ENCODE assay signal across 8 cellular contexts in the genomic region with DNA sequence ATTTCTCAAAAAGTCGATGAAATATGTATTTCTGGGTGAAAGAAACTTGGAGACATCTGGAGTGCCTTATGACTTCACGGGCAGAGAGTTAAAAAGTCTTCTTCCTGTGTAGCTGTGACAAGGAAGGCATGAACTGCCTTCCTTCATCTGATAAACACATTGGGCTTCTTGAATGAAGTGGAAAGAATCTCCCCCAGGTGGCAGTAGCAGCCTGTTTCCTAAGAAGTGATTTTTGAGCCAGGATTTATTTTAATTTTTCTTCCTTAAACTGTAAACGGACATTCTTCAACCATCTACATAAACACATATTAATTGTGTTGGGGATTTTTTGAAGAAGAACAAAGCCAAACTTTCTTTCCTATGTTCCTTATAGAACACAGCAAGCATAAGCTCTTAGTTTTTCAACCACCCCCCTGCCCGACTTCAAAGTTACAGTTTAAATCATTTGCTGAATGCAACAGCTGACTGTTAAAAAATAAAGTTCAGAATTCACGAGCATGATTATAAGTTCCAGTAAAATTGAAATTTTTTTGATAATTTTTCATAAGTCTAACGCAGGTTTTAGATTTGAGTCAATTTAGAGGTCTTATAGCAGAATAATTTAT. TPM values are rescaled to one million over a fixed set of nuclear protein-coding genes. Genes with fewer than 3 reads are reported as not detected.
DNase-seq lines count a peak whose midpoint lies in the region; ATAC-seq and TF ChIP-seq lines count a peak whose summit lies in the region.

No MANE protein-coding gene starts in this region.

- H3K36me3 ChIP-seq in BJ (ENCODE audit: control insufficient read depth, insufficient read depth, low read length) (no peaks in the 10 kb centered on the region), transverse colon (no peaks in the 10 kb centered on the region)

- H3K4me3 ChIP-seq in BJ (ENCODE audit: low read depth, low read length) (no peak overlapping the region), astrocyte of the spinal cord (ENCODE audit: low read depth, low read length) (no peak overlapping the region), transverse colon (no peak overlapping the region)

- DNase-seq in BJ (ENCODE audit: low read depth) (peak; percentile 31), NCI-H2227 (lab: John Stamatoyannopoulos, UW; ENCODE audit: unreplicated experiment) (peak; percentile 9), astrocyte of the spinal cord (ENCODE audit: low read depth, low spot score) (peak; percentile 88), kidney tubule cell (ENCODE audit: low spot score) (peak; percentile 78), transverse colon (no peak), NCI-H187 (lab: John Stamatoyannopoulos, UW) (no peak)

- no peak overlapping the region for H3K27ac ChIP-seq in transverse colon

- in situ Hi-C loops in astrocyte of the spinal cord (cut with HindIII; ENCODE audit: low sequenced_read_pairs), result no loop called here
- in situ Hi-C loops in transverse colon (cut with MboI; ENCODE audit: low pct_ligation_motif_present in 1 of 4, low pct_unique_long_range_greater_than_20kb in 1 of 4, low sequenced_read_pairs in 3 of 4), result loop anchor here in 3 of 4 donors (10.0 to 25.0 kb wide), 3 partner anchors 435 to 518 kb away; no protein-coding TSS in a partner anchor

- H3K4me1 ChIP-seq in transverse colon, result peaks cover 0 to 4% (median 0%) of the 10 kb centered on the region in 4 donors

- CTCF ChIA-PET in BJ (lab: Yijun Ruan, JAX), result interaction anchor here (0.7 to 3.9 kb wide), 30 partner anchors 9 to 449 kb away, joined by 3 to 18 read pairs (median 4); no protein-coding TSS in a partner anchor

- intact Hi-C loops in transverse colon (cut with DNase I; ENCODE audit: low total_unique reads), result no loop called here

- TF ChIP-seq POLR2A in transverse colon (IDR thresholded peaks at IDR 0.05), result no peak

- no peaks in the 10 kb centered on the region for H3K27me3 ChIP-seq in BJ (ENCODE audit: control insufficient read depth, insufficient read depth, low read length)
- H3K27me3 ChIP-seq in transverse colon, result peaks cover 3% of the 10 kb centered on the region

- TF ChIP-seq EP300 in transverse colon (IDR thresholded peaks at IDR 0.05; ENCODE audit: low read depth), result no peak

- POLR2A ChIA-PET in BJ (lab: Charles Lee), result interaction anchor here (0.6 kb wide), 1 partner anchor 1366 kb away, joined by 4 read pairs; no protein-coding TSS in a partner anchor

- TF ChIP-seq CTCF in BJ (IDR thresholded peaks at IDR 0.05; ENCODE audit: insufficient read depth, low read depth, low read length), result peak; percentile 73
- peak; percentile 56 for TF ChIP-seq CTCF in GM12872 (IDR thresholded peaks at IDR 0.05; ENCODE audit: insufficient read depth, low read depth, low read length)
- peak; percentile 73 for TF ChIP-seq CTCF in astrocyte of the spinal cord (IDR thresholded peaks at IDR 0.05; ENCODE audit: low read depth, low read length)
- peak; percentile 50 to 61 (median 57) for TF ChIP-seq CTCF in transverse colon (IDR thresholded peaks at IDR 0.05)

- H3K9me3 ChIP-seq in transverse colon, result no peaks in the 10 kb centered on the region

- peak; percentile 77 for ATAC-seq in HG02885 (IDR thresholded peaks at IDR 0.05; ENCODE audit: poor library complexity, unreplicated experiment)

- WGBS in transverse colon (ENCODE audit: low coverage in 1 of 2), 2 donors, result 16 to 28% methylated on average over 6 of the region's 6 CpGs

RNA-seq across cellular contexts. Expression of gene GIMD1, which starts 1.0 kb away (rescaled TPM):
- polyA plus RNA-seq in BJ (2011; rRNA removed), result not detected in 2 replicates
- polyA minus RNA-seq in BJ (2011; rRNA and poly(A)+ RNA removed), result not detected in 2 replicates
- not detected for total RNA-seq in transverse colon

RNA-seq across cellular contexts. Expression of gene AIMP1, which starts 53.2 kb away (rescaled TPM):
- polyA plus RNA-seq in BJ (2011; rRNA removed), result 10.8 and 29.9 TPM in 2 replicates
- 2.0 and 2.7 TPM in 2 replicates for polyA minus RNA-seq in BJ (2011; rRNA and poly(A)+ RNA removed)
- 10 to 100 TPM in 2 of 4 donors, 1 to 10 TPM in 2; 4.9 to 24.1 (median 15.1) TPM for total RNA-seq in transverse colon

RNA-seq across cellular contexts. Expression of gene TBCK, which starts 53.5 kb away (rescaled TPM):
- 36.3 and 52.3 TPM in 2 replicates for polyA plus RNA-seq in BJ (2011; rRNA removed)
- 36.8 and 40.4 TPM in 2 replicates for polyA minus RNA-seq in BJ (2011; rRNA and poly(A)+ RNA removed)
- 10 to 100 TPM; 31.0 to 82.7 (median 51.4) TPM for total RNA-seq in transverse colon

Comparison
In these comparisons a context has a peak if more than half of its experiments do, and no peak if none do; other contexts are left out.
1. DNase-seq: peak in BJ (single experiment), NCI-H2227 (single experiment), astrocyte of the spinal cord (single experiment) and kidney tubule cell (single experiment); none in transverse colon (single experiment) and NCI-H187 (0 of 2).
2. Peak in every context shown above with its lines, with median percentiles within 50 percentile points of each other: CTCF ChIP-seq.